Comparison of ENCODE assay signal across 11 cellular contexts in genomic region chr20:8877294-8877693, GRCh38.
"Had no signal": no experiment of that assay in that cellular context is flagged by ENCODE, and none has a peak within 500 bp of the region (broad histone marks: within the 10 kb centered on the region; RNA-seq: fewer than 3 reads in every experiment).

No MANE protein-coding gene starts in this region.

- H2AFZ ChIP-seq: GM23248 had no signal

- ATAC-seq: HCT116, HepG2 had no signal

- FAIRE-seq: HepG2 had no signal

- H3K36me3 ChIP-seq: HAP-1 had no signal

- H3K4me3 ChIP-seq: GM23248, HAP-1 had no signal

- H3K36me3 Mint-ChIP-seq: IgD-negative memory B cell had no signal

- H3K27ac Mint-ChIP-seq: IgD-negative memory B cell had no signal

- H3K4me3 Mint-ChIP-seq: IgD-negative memory B cell had no signal

- H3K4me2 ChIP-seq: KMS-11 had no signal

- H3K4me1 ChIP-seq: HAP-1 had no signal

- H3K4me1 Mint-ChIP-seq: IgD-negative memory B cell had no signal

- H3K27me3 Mint-ChIP-seq: IgD-negative memory B cell had no signal

- H3K9ac ChIP-seq: GM23248, KMS-11 had no signal

- H3K27ac ChIP-seq: GM23248, HL-60, KMS-11 had no signal

- DNase-seq: GM23248, GOT3, H7, Karpas-422, KBM-7 had no signal

- H3K9me3 ChIP-seq: HAP-1 had no signal
